ENCODE assay signal across 24 cellular contexts in genomic region chr12:15691372-15691771, GRCh38.
A peak's percentile ranks its signal among the peaks of the same experiment; 100 is the strongest.
DNase-seq lines count a peak whose midpoint lies in the region; ATAC-seq, FAIRE-seq and TF ChIP-seq lines count a peak whose summit lies in the region.
"Had no signal": no experiment of that assay in that cellular context is flagged by ENCODE, and none has a peak within 500 bp of the region (broad histone marks: within the 10 kb centered on the region; RNA-seq: fewer than 3 reads in every experiment).

No MANE protein-coding gene starts in this region.

- CTCF ChIA-PET in HepG2 (lab: Yijun Ruan, JAX; ENCODE audit: low intra/inter-chr PET ratio, low total read pairs), result no interaction called here
- CTCF ChIA-PET in CD8-positive, alpha-beta T cell (lab: Charles Lee), result no interaction called here

- H3K4me3 ChIP-seq in right lobe of liver, result no peak overlapping the region
- H3K4me3 ChIP-seq in HepG2 (replicated peaks in 1 of 3; ENCODE audit: insufficient read depth in 1 of 3, low read depth in 2 of 3, low read length in 3 of 3), result no peak overlapping the region
- H3K4me3 ChIP-seq in colonic mucosa, result no peak overlapping the region
- H3K4me3 ChIP-seq in mucosa of rectum (ENCODE audit: low read length in 2 of 2), result no peak overlapping the region
- H3K4me3 ChIP-seq in CD8-positive, alpha-beta T cell (ENCODE audit: low read depth, low read length), result no peak overlapping the region
- H3K4me3 ChIP-seq: lower lobe of right lung, neural progenitor cell, upper lobe of right lung had no signal

- no peaks in the 10 kb centered on the region for H3K27me3 ChIP-seq in right lobe of liver
- H3K27me3 ChIP-seq in HepG2 (ENCODE audit: control insufficient read depth in 1 of 2, insufficient read depth in 2 of 2, low read length in 2 of 2), result no peaks in the 10 kb centered on the region; a peak in 1 of 5 replicates
- H3K27me3 ChIP-seq in colonic mucosa, result no peaks in the 10 kb centered on the region
- no peaks in the 10 kb centered on the region for H3K27me3 ChIP-seq in mucosa of rectum (ENCODE audit: control insufficient read depth in 2 of 2, insufficient read depth in 2 of 2, low read length in 2 of 2)
- no peaks in the 10 kb centered on the region for H3K27me3 ChIP-seq in CD8-positive, alpha-beta T cell (ENCODE audit: insufficient read depth, low read length)
- H3K27me3 ChIP-seq: neural progenitor cell, upper lobe of right lung had no signal

- DNase-seq in right lobe of liver, result no peak
- no peak for DNase-seq in HepG2 (ENCODE audit: low spot score)
- DNase-seq in colonic mucosa, result no peak
- no peak for DNase-seq in NCI-H2196 treated with DMSO at 0.1 percent for 48 hours (lab: John Stamatoyannopoulos, UW; ENCODE audit: unreplicated experiment)
- DNase-seq in naive thymus-derived CD8-positive, alpha-beta T cell, result no peak
- no peak for DNase-seq in CD8-positive, alpha-beta T cell
- DNase-seq: activated CD4-positive, alpha-beta memory T cell treated with anti-CD3 and anti-CD28 coated beads, Interleukin-2, amount 10 ng/mL, durations not matched to agents 7 days and 5 days; activated naive CD8-positive, alpha-beta T cell treated with anti-CD3 and anti-CD28 coated beads for 36 hours; C1 segment of cervical spinal cord; EL; hippocampal formation; lower lobe of right lung; NCI-H69; RPMI8226; T-helper 9 cell; upper lobe of right lung had no signal

- TF ChIP-seq RAD21 in HepG2 (CRISPR knock-in tag; IDR thresholded peaks at IDR 0.05), result no peak

- POLR2A ChIA-PET in HepG2 (lab: Yijun Ruan, JAX), result no interaction called here
- POLR2A ChIA-PET in naive thymus-derived CD8-positive, alpha-beta T cell (lab: Charles Lee), result no interaction called here
- POLR2A ChIA-PET in CD8-positive, alpha-beta T cell (lab: Charles Lee), result no interaction called here

- peaks cover 3% of the 10 kb centered on the region; the same call in 1 of the 2 replicates for H4K20me1 ChIP-seq in HepG2 (ENCODE audit: insufficient read depth, low read length)

- H3K79me2 ChIP-seq in HepG2 (ENCODE audit: insufficient read depth, low read length), result peaks cover 35% of the 10 kb centered on the region

- TF ChIP-seq POLR2A in right lobe of liver (IDR thresholded peaks at IDR 0.05), result no peak
- TF ChIP-seq POLR2A in HepG2 (IDR thresholded peaks at IDR 0.05; ENCODE audit: insufficient read depth in 1 of 2, low read depth in 2 of 2, low read length in 2 of 2), result no peak

- no peak for TF ChIP-seq CTCF in right lobe of liver (IDR thresholded peaks at IDR 0.05)
- no peak for TF ChIP-seq CTCF in HepG2 (CRISPR knock-in tag; IDR thresholded peaks at IDR 0.05)
- TF ChIP-seq CTCF in colonic mucosa (IDR thresholded peaks at IDR 0.05), result no peak
- TF ChIP-seq CTCF in CD8-positive, alpha-beta T cell (IDR thresholded peaks at IDR 0.05), result no peak

- no peak overlapping the region for H3K9ac ChIP-seq in HepG2 (ENCODE audit: insufficient read depth, low read depth, low read length)
- no peak overlapping the region for H3K9ac ChIP-seq in colonic mucosa (ENCODE audit: low read depth in 2 of 2, low read length in 2 of 2)
- H3K9ac ChIP-seq in mucosa of rectum (ENCODE audit: low read depth in 1 of 2, low read length in 2 of 2), result no peak overlapping the region
- H3K9ac ChIP-seq: neural progenitor cell had no signal

- no peak for FAIRE-seq in HepG2 (lab: Jason Lieb, UNC)
- FAIRE-seq: endothelial cell of umbilical vein, GM12892, H1 had no signal

- peaks cover 0 to 3% (median 0%) of the 10 kb centered on the region in 9 donors for H3K9me3 Mint-ChIP-seq in naive thymus-derived CD8-positive, alpha-beta T cell
- no peaks in the 10 kb centered on the region for H3K9me3 Mint-ChIP-seq in CD8-positive, alpha-beta T cell
- H3K9me3 Mint-ChIP-seq: activated naive CD8-positive, alpha-beta T cell treated with anti-CD3 and anti-CD28 coated beads for 36 hours; central memory CD8-positive, alpha-beta T cell had no signal

- peaks cover 0 to 41% (median 11%) of the 10 kb centered on the region in 4 donors for H3K4me1 ChIP-seq in right lobe of liver
- peaks cover 58% of the 10 kb centered on the region for H3K4me1 ChIP-seq in HepG2 (ENCODE audit: insufficient read depth, low read length)
- H3K4me1 ChIP-seq in colonic mucosa, result no peaks in the 10 kb centered on the region
- H3K4me1 ChIP-seq in mucosa of rectum (ENCODE audit: control insufficient read depth in 2 of 2, insufficient read depth in 2 of 2, low read length in 2 of 2), result peaks cover 34 to 42% of the 10 kb centered on the region in 2 donors
- H3K4me1 ChIP-seq in CD8-positive, alpha-beta T cell (ENCODE audit: insufficient read depth, low read length), result no peaks in the 10 kb centered on the region

- no peak overlapping the region for H2AFZ ChIP-seq in HepG2 (ENCODE audit: low read length)
- H2AFZ ChIP-seq: neural progenitor cell had no signal

- H3K27ac ChIP-seq in right lobe of liver (no peak overlapping the region), HepG2 (ENCODE audit: extremely low read length, insufficient read depth, low read length) (no peak overlapping the region), colonic mucosa (peak overlapping the region; percentile 74), mucosa of rectum (ENCODE audit: low read depth in 2 of 2, low read length in 2 of 2) (peak overlapping the region; percentile 25 to 29)
- H3K27ac ChIP-seq in CD8-positive, alpha-beta T cell (ENCODE audit: low read depth, low read length), result no peak overlapping the region
- H3K27ac ChIP-seq: lower lobe of right lung, neural progenitor cell, upper lobe of right lung had no signal

- no peaks in the 10 kb centered on the region for H3K4me1 Mint-ChIP-seq in naive thymus-derived CD8-positive, alpha-beta T cell
- no peaks in the 10 kb centered on the region for H3K4me1 Mint-ChIP-seq in CD8-positive, alpha-beta T cell (ENCODE audit: low read depth)
- H3K4me1 Mint-ChIP-seq: activated naive CD8-positive, alpha-beta T cell treated with anti-CD3 and anti-CD28 coated beads for 36 hours; central memory CD8-positive, alpha-beta T cell had no signal

- intact Hi-C loops in right lobe of liver (cut with DNase I), result no loop called here
- intact Hi-C loops in HepG2 (cut with micrococcal nuclease; ENCODE audit: unreplicated experiment), result no loop called here
- intact Hi-C loops in colonic mucosa (cut with DNase I), result no loop called here
- intact Hi-C loops in CD8-positive, alpha-beta T cell (cut with DNase I, micrococcal nuclease), result no loop called here

- 53% methylated on average over 4 of the region's 4 CpGs for WGBS in right lobe of liver (ENCODE audit: insufficient coverage, low coverage, low lambda C conversion rate, missing lambda C conversion rate)
- WGBS in HepG2 (ENCODE audit: low lambda C conversion rate), result 95% methylated on average over 4 of the region's 4 CpGs

- ATAC-seq in right lobe of liver (peak; percentile 24 to 66 (median 50)), HepG2 (no peak), HG03571 (IDR thresholded peaks at IDR 0.05; ENCODE audit: unreplicated experiment) (no peak)
- ATAC-seq in naive thymus-derived CD8-positive, alpha-beta T cell, result no peak
- no peak for ATAC-seq in CD8-positive, alpha-beta T cell
- ATAC-seq: lower lobe of right lung, upper lobe of right lung had no signal

- H3K27me3 Mint-ChIP-seq in naive thymus-derived CD8-positive, alpha-beta T cell, result peaks cover 0 to 6% (median 3%) of the 10 kb centered on the region in 5 donors
- H3K27me3 Mint-ChIP-seq in CD8-positive, alpha-beta T cell (ENCODE audit: low read depth), result peaks cover 7% of the 10 kb centered on the region
- H3K27me3 Mint-ChIP-seq: progenitor cell of endocrine pancreas had no signal

- in situ Hi-C loops in HepG2 (cut with HindIII; ENCODE audit: extremely low pct_ligation_motif_present, low pct_unique_long_range_greater_than_20kb), result no loop called here

- no peak for TF ChIP-seq EP300 in HepG2 (IDR thresholded peaks at IDR 0.05; ENCODE audit: low read depth in 2 of 2, low read length in 2 of 2)
- TF ChIP-seq EP300 in HepG2 (CRISPR knock-in tag; IDR thresholded peaks at IDR 0.05; ENCODE audit: borderline replicate concordance), result no peak

- H3K9me3 ChIP-seq in right lobe of liver, result no peaks in the 10 kb centered on the region
- H3K9me3 ChIP-seq in HepG2 (ENCODE audit: low read length), result no peaks in the 10 kb centered on the region
- H3K9me3 ChIP-seq in colonic mucosa, result no peaks in the 10 kb centered on the region
- H3K9me3 ChIP-seq in mucosa of rectum (ENCODE audit: control insufficient read depth in 2 of 2, low read length in 2 of 2), result no peaks in the 10 kb centered on the region
- no peaks in the 10 kb centered on the region for H3K9me3 ChIP-seq in CD8-positive, alpha-beta T cell (ENCODE audit: low read length)
- H3K9me3 ChIP-seq: lower lobe of right lung, upper lobe of right lung had no signal

- no peaks in the 10 kb centered on the region for H3K36me3 Mint-ChIP-seq in naive thymus-derived CD8-positive, alpha-beta T cell
- no peaks in the 10 kb centered on the region for H3K36me3 Mint-ChIP-seq in CD8-positive, alpha-beta T cell
- H3K36me3 Mint-ChIP-seq: activated naive CD8-positive, alpha-beta T cell treated with anti-CD3 and anti-CD28 coated beads for 36 hours; neural progenitor cell had no signal

- H3K4me3 Mint-ChIP-seq in naive thymus-derived CD8-positive, alpha-beta T cell, result no peak overlapping the region
- H3K4me3 Mint-ChIP-seq in CD8-positive, alpha-beta T cell, result no peak overlapping the region
- H3K4me3 Mint-ChIP-seq: activated CD4-positive, alpha-beta memory T cell treated with anti-CD3 and anti-CD28 coated beads, Interleukin-2, amount 10 ng/mL, durations not matched to agents 7 days and 5 days; activated naive CD8-positive, alpha-beta T cell treated with anti-CD3 and anti-CD28 coated beads for 36 hours; central memory CD8-positive, alpha-beta T cell; neural progenitor cell had no signal

- H3K36me3 ChIP-seq in right lobe of liver (no peaks in the 10 kb centered on the region), HepG2 (replicated peaks in 1 of 2; ENCODE audit: control insufficient read depth in 1 of 2, insufficient read depth in 2 of 2, low read length in 2 of 2) (no peaks in the 10 kb centered on the region), colonic mucosa (no peaks in the 10 kb centered on the region), mucosa of rectum (ENCODE audit: control insufficient read depth in 2 of 2, insufficient read depth in 2 of 2, low read length in 2 of 2) (no peaks in the 10 kb centered on the region)
- no peaks in the 10 kb centered on the region for H3K36me3 ChIP-seq in CD8-positive, alpha-beta T cell (ENCODE audit: insufficient read depth, low read length)
- H3K36me3 ChIP-seq: lower lobe of right lung, neural progenitor cell, upper lobe of right lung had no signal

- H3K4me2 ChIP-seq in HepG2 (ENCODE audit: low read depth, low read length), result no peak overlapping the region
- H3K4me2 ChIP-seq: neural progenitor cell had no signal

- BruUV-seq in HepG2 (replicated peaks; lab: Mats Ljungman, UMichigan), result no TSS peak

- H3K27ac Mint-ChIP-seq in naive thymus-derived CD8-positive, alpha-beta T cell, result no peak overlapping the region
- no peak overlapping the region for H3K27ac Mint-ChIP-seq in CD8-positive, alpha-beta T cell
- H3K27ac Mint-ChIP-seq: activated CD4-positive, alpha-beta memory T cell treated with anti-CD3 and anti-CD28 coated beads, Interleukin-2, amount 10 ng/mL, durations not matched to agents 7 days and 5 days; activated naive CD8-positive, alpha-beta T cell treated with anti-CD3 and anti-CD28 coated beads for 36 hours; neural progenitor cell; progenitor cell of endocrine pancreas had no signal

Comparison
In these comparisons a context has a peak if more than half of its experiments do, and no peak if none do; other contexts are left out.
1. ATAC-seq: peak in right lobe of liver (4 of 4); none in HepG2 (single experiment), naive thymus-derived CD8-positive, alpha-beta T cell (0 of 2), HG03571 (single experiment) and CD8-positive, alpha-beta T cell (single experiment).
2. H3K27ac ChIP-seq: peak in colonic mucosa (single experiment) and mucosa of rectum (2 of 2); none in right lobe of liver (0 of 3), HepG2 (single experiment) and CD8-positive, alpha-beta T cell (single experiment).